In genomic region chr10:116723428-116724281, GRCh38 we compare ENCODE assay signal across 10 cellular contexts. TPM values are rescaled to one million over a fixed set of nuclear protein-coding genes. Genes with fewer than 3 reads are reported as not detected.
DNase-seq lines count a peak whose midpoint lies in the region; ATAC-seq and TF ChIP-seq lines count a peak whose summit lies in the region.
"Had no signal": no experiment of that assay in that cellular context is flagged by ENCODE, and none has a peak within 500 bp of the region (broad histone marks: within the 10 kb centered on the region; RNA-seq: fewer than 3 reads in every experiment).

No MANE protein-coding gene starts in this region.

- in situ Hi-C loops in gastrocnemius medialis (cut with MboI; ENCODE audit: low sequenced_read_pairs in 4 of 4) = no loop called here

- H3K4me3 Mint-ChIP-seq in CD4-positive, alpha-beta memory T cell = peak overlapping the region; percentile 64 to 83 (median 74)
- H3K4me3 Mint-ChIP-seq in activated T-cell treated with anti-CD3 and anti-CD28 coated beads, Interleukin-2, amount 50 U/mL, for 4 hours = no peak overlapping the region
- H3K4me3 Mint-ChIP-seq in effector memory CD8-positive, alpha-beta T cell = peak overlapping the region; percentile 25 to 48
- no peak overlapping the region for H3K4me3 Mint-ChIP-seq in type B pancreatic cell

- H3K9me3 ChIP-seq in CD4-positive, alpha-beta memory T cell (ENCODE audit: control insufficient read depth in 1 of 2, low read length in 2 of 2) = no peaks in the 10 kb centered on the region
- H3K9me3 ChIP-seq in MM.1S (replicated peaks; ENCODE audit: insufficient read depth, low read length) (no peaks in the 10 kb centered on the region), gastrocnemius medialis (no peaks in the 10 kb centered on the region)

- peaks cover 0 to 2% (median 0%) of the 10 kb centered on the region in 8 donors for H3K9me3 Mint-ChIP-seq in CD4-positive, alpha-beta memory T cell
- H3K9me3 Mint-ChIP-seq in activated T-cell treated with anti-CD3 and anti-CD28 coated beads, Interleukin-2, amount 50 U/mL, for 4 hours = no peaks in the 10 kb centered on the region
- H3K9me3 Mint-ChIP-seq in effector memory CD8-positive, alpha-beta T cell = no peaks in the 10 kb centered on the region
- no peaks in the 10 kb centered on the region for H3K9me3 Mint-ChIP-seq in type B pancreatic cell

- H4K20me1 ChIP-seq in MM.1S (ENCODE audit: insufficient read depth, low read length) = no peaks in the 10 kb centered on the region

- no peaks in the 10 kb centered on the region for H3K79me2 ChIP-seq in MM.1S (ENCODE audit: low read length)

- H3K36me3 Mint-ChIP-seq in CD4-positive, alpha-beta memory T cell = no peaks in the 10 kb centered on the region
- H3K36me3 Mint-ChIP-seq in activated T-cell treated with anti-CD3 and anti-CD28 coated beads, Interleukin-2, amount 50 U/mL, for 4 hours (ENCODE audit: insufficient read depth) = no peaks in the 10 kb centered on the region
- peaks cover 4% of the 10 kb centered on the region for H3K36me3 Mint-ChIP-seq in effector memory CD8-positive, alpha-beta T cell (ENCODE audit: insufficient read depth)
- H3K36me3 Mint-ChIP-seq in type B pancreatic cell = no peaks in the 10 kb centered on the region

- peak overlapping the region; percentile 76 for H3K4me2 ChIP-seq in MM.1S (ENCODE audit: low read depth, low read length)

- H3K27ac ChIP-seq in CD4-positive, alpha-beta memory T cell (ENCODE audit: low read depth, low read length) = no peak overlapping the region
- H3K27ac ChIP-seq in MM.1S (ENCODE audit: low read length) = peak overlapping the region; percentile 33; the same call in 1 of the 2 replicates
- H3K27ac ChIP-seq in gastrocnemius medialis = no peak overlapping the region
- H3K27ac ChIP-seq: brain microvascular endothelial cell had no signal

- ATAC-seq in activated T-cell treated with anti-CD3 and anti-CD28 coated beads, Interleukin-2, amount 50 U/mL, for 4 hours = peak; percentile 50 to 51
- peak; percentile 95 for ATAC-seq in effector memory CD8-positive, alpha-beta T cell (replicated peaks)
- ATAC-seq in gastrocnemius medialis (no peak), GM18502 (IDR thresholded peaks at IDR 0.05; ENCODE audit: poor library complexity, unreplicated experiment) (no peak), GM19452 (IDR thresholded peaks at IDR 0.05; ENCODE audit: unreplicated experiment) (no peak)

- no peak overlapping the region for H2AFZ ChIP-seq in MM.1S (ENCODE audit: low read length)

- H3K27ac Mint-ChIP-seq in CD4-positive, alpha-beta memory T cell = peak overlapping the region in 6 of 7 donors; percentile 22 to 88 (median 80)
- no peak overlapping the region for H3K27ac Mint-ChIP-seq in effector memory CD8-positive, alpha-beta T cell
- no peak overlapping the region for H3K27ac Mint-ChIP-seq in type B pancreatic cell

- no peak for TF ChIP-seq POLR2A in gastrocnemius medialis (IDR thresholded peaks at IDR 0.05)

- peaks cover 29% of the 10 kb centered on the region for H3K4me1 ChIP-seq in CD4-positive, alpha-beta memory T cell (ENCODE audit: insufficient read depth, low read length)
- H3K4me1 ChIP-seq in MM.1S (ENCODE audit: low read length) = peaks cover 37% of the 10 kb centered on the region
- no peaks in the 10 kb centered on the region for H3K4me1 ChIP-seq in gastrocnemius medialis

- H3K27me3 Mint-ChIP-seq in CD4-positive, alpha-beta memory T cell = peaks cover 50 to 56% of the 10 kb centered on the region in 2 donors
- peaks cover 62% of the 10 kb centered on the region for H3K27me3 Mint-ChIP-seq in activated T-cell treated with anti-CD3 and anti-CD28 coated beads, Interleukin-2, amount 50 U/mL, for 4 hours (ENCODE audit: low read depth)
- H3K27me3 Mint-ChIP-seq in effector memory CD8-positive, alpha-beta T cell = peaks cover 27 to 68% of the 10 kb centered on the region in 2 donors
- H3K27me3 Mint-ChIP-seq in type B pancreatic cell = no peaks in the 10 kb centered on the region

- TF ChIP-seq CTCF in MM.1S (IDR thresholded peaks at IDR 0.05; ENCODE audit: low read length) (no peak), gastrocnemius medialis (IDR thresholded peaks at IDR 0.05 in 4 of 5, conservative IDR thresholded peaks at IDR 0.05 in 1 of 5) (no peak), type B pancreatic cell (conservative IDR thresholded peaks at IDR 0.05) (no peak)

- no peaks in the 10 kb centered on the region for H3K36me3 ChIP-seq in CD4-positive, alpha-beta memory T cell (ENCODE audit: insufficient read depth, low read length)
- H3K36me3 ChIP-seq in MM.1S (replicated peaks; ENCODE audit: insufficient read depth, low read length) (no peaks in the 10 kb centered on the region), gastrocnemius medialis (no peaks in the 10 kb centered on the region)
- H3K36me3 ChIP-seq: brain microvascular endothelial cell had no signal

- intact Hi-C loops in CD4-positive, alpha-beta memory T cell (cut with micrococcal nuclease) = loop anchor here (1.0 to 10.0 kb wide), 2 partner anchors 19 to 651 kb away; partner anchors contain the start of genes HSPA12A and PDZD8
- intact Hi-C loops in gastrocnemius medialis (cut with DNase I; ENCODE audit: low total_unique reads) = no loop called here

- peak overlapping the region in 1 of 2 donors; percentile 24 for H3K4me3 ChIP-seq in CD4-positive, alpha-beta memory T cell (ENCODE audit: low read length in 2 of 2)
- H3K4me3 ChIP-seq in MM.1S (ENCODE audit: low read length) (0 out of 2 replicates have a peak overlapping the region, but pooled peaks have one; percentile 24), gastrocnemius medialis (no peak overlapping the region)

- DNase-seq in CD4-positive, alpha-beta memory T cell = peak; percentile 74 to 84 (median 79)
- peak; percentile 87 for DNase-seq in MM.1S
- DNase-seq in activated T-cell treated with anti-CD3 and anti-CD28 coated beads, Interleukin-2, amount 50 U/mL, for 4 hours = no peak
- DNase-seq in effector memory CD8-positive, alpha-beta T cell = peak in 2 of 3 experiments; percentile 13 to 26
- DNase-seq in gastrocnemius medialis = no peak
- DNase-seq in type B pancreatic cell (ENCODE audit: extremely low spot score, unreplicated experiment) = no peak
- DNase-seq: brain microvascular endothelial cell, NCI-H2081 had no signal

- peaks cover 43% of the 10 kb centered on the region for H3K27me3 ChIP-seq in CD4-positive, alpha-beta memory T cell (ENCODE audit: insufficient read depth, low read length)
- H3K27me3 ChIP-seq in MM.1S (replicated peaks; ENCODE audit: insufficient read depth, low read length) (no peaks in the 10 kb centered on the region), gastrocnemius medialis (no peaks in the 10 kb centered on the region)
- H3K27me3 ChIP-seq: brain microvascular endothelial cell had no signal

- peaks cover 4% of the 10 kb centered on the region for H3F3A ChIP-seq in MM.1S (ENCODE audit: insufficient read depth, low read length)

- H3K9me2 ChIP-seq in MM.1S (replicated peaks; ENCODE audit: insufficient read depth, low read length) = no peaks in the 10 kb centered on the region

- no peak overlapping the region for H3K9ac ChIP-seq in MM.1S (ENCODE audit: low read length)

- POLR2A ChIA-PET in CD4-positive, alpha-beta memory T cell (lab: Charles Lee; ENCODE audit: partially characterized antibody) = no interaction called here

- CTCF ChIA-PET in CD4-positive, alpha-beta memory T cell (lab: Charles Lee; ENCODE audit: partially characterized antibody) = no interaction called here

- peaks cover 21 to 60% (median 44%) of the 10 kb centered on the region in 4 donors for H3K4me1 Mint-ChIP-seq in CD4-positive, alpha-beta memory T cell
- H3K4me1 Mint-ChIP-seq in activated T-cell treated with anti-CD3 and anti-CD28 coated beads, Interleukin-2, amount 50 U/mL, for 4 hours (ENCODE audit: low read depth) = peaks cover 39% of the 10 kb centered on the region
- peaks cover 0 to 17% of the 10 kb centered on the region in 2 donors for H3K4me1 Mint-ChIP-seq in effector memory CD8-positive, alpha-beta T cell (ENCODE audit: low read depth in 2 of 2)
- peaks cover 22% of the 10 kb centered on the region for H3K4me1 Mint-ChIP-seq in type B pancreatic cell (ENCODE audit: unreplicated experiment)

RNA-seq across cellular contexts. Expression of gene HSPA12A, which starts 18.7 kb away (rescaled TPM):
- total RNA-seq in CD4-positive, alpha-beta memory T cell = under 1 TPM; 0.36 to 0.64 TPM
- polyA plus RNA-seq in CD4-positive, alpha-beta memory T cell = under 1 TPM in 1 of 2 donors, not detected in 1; 0.14 TPM
- total RNA-seq in activated T-cell treated with anti-CD3 and anti-CD28 coated beads, Interleukin-2, amount 50 U/mL, for 4 hours = under 1 TPM; 0.15 to 0.45 (median 0.16) TPM
- total RNA-seq in gastrocnemius medialis (1 to 10 TPM; 4.5 to 6.0 (median 4.9) TPM), type B pancreatic cell (ENCODE audit: low replicate concordance) (9.6 and 11.0 TPM in 2 replicates)

Comparison
In these comparisons a context has a peak if more than half of its experiments do, and no peak if none do; other contexts are left out.
1. DNase-seq: peak in CD4-positive, alpha-beta memory T cell (5 of 5), MM.1S (single experiment) and effector memory CD8-positive, alpha-beta T cell (2 of 3); none in activated T-cell treated with anti-CD3 and anti-CD28 coated beads, Interleukin-2, amount 50 U/mL, for 4 hours (single experiment), gastrocnemius medialis (0 of 2) and type B pancreatic cell (single experiment).
2. H3K27ac Mint-ChIP-seq: peak in CD4-positive, alpha-beta memory T cell (6 of 7); none in effector memory CD8-positive, alpha-beta T cell (0 of 2) and type B pancreatic cell (single experiment).
3. H3K4me3 Mint-ChIP-seq: peak in CD4-positive, alpha-beta memory T cell (8 of 8) and effector memory CD8-positive, alpha-beta T cell (2 of 2); none in activated T-cell treated with anti-CD3 and anti-CD28 coated beads, Interleukin-2, amount 50 U/mL, for 4 hours (single experiment) and type B pancreatic cell (single experiment).
4. ATAC-seq: peak in activated T-cell treated with anti-CD3 and anti-CD28 coated beads, Interleukin-2, amount 50 U/mL, for 4 hours (2 of 2) and effector memory CD8-positive, alpha-beta T cell (single experiment); none in gastrocnemius medialis (0 of 2), GM18502 (single experiment) and GM19452 (single experiment).